Comparison of ENCODE assay signal across 8 cellular contexts in genomic region chr3:133930341-133930933, GRCh38. TPM values are rescaled to one million over a fixed set of nuclear protein-coding genes. Genes with fewer than 3 reads are reported as not detected.
A peak's percentile ranks its signal among the peaks of the same experiment; 100 is the strongest.
DNase-seq lines count a peak whose midpoint lies in the region; FAIRE-seq and TF ChIP-seq lines count a peak whose summit lies in the region.

No MANE protein-coding gene starts in this region.

- CTCF ChIA-PET in Calu3 (lab: Charles Lee): interaction anchor here (0.8 to 1.1 kb wide), 6 partner anchors 14 to 282 kb away, joined by 3 to 20 read pairs (median 3); no protein-coding TSS in a partner anchor
- CTCF ChIA-PET in OCI-LY7 (lab: Charles Lee; ENCODE audit: unreplicated experiment): no interaction called here

- H3K4me1 ChIP-seq in OCI-LY7 (ENCODE audit: insufficient read depth, low read length, poor library complexity, severe bottlenecking): no peaks in the 10 kb centered on the region

- no peaks in the 10 kb centered on the region for H3K4me1 Mint-ChIP-seq in Calu3 (ENCODE audit: low read depth, unreplicated experiment)
- peaks cover 6% of the 10 kb centered on the region for H3K4me1 Mint-ChIP-seq in nephron

- BruUV-seq in Calu3 (replicated peaks; lab: Mats Ljungman, UMichigan): no TSS peak
- BruUV-seq in OCI-LY7 (replicated peaks; lab: Mats Ljungman, UMichigan): no TSS peak

- no peaks in the 10 kb centered on the region for H3K9me3 Mint-ChIP-seq in Calu3 (ENCODE audit: low read depth, unreplicated experiment)
- H3K9me3 Mint-ChIP-seq in nephron: no peaks in the 10 kb centered on the region

- no peak overlapping the region for H3K4me2 ChIP-seq in OCI-LY7 (ENCODE audit: low read length)

- POLR2A ChIA-PET in OCI-LY7 (lab: Charles Lee): no interaction called here

- FAIRE-seq in HTR-8/SVneo (lab: Jason Lieb, UNC): no peak

- H3K27ac Mint-ChIP-seq in Calu3 (ENCODE audit: unreplicated experiment): no peak overlapping the region
- H3K27ac Mint-ChIP-seq in nephron: peak overlapping the region in 2 of 3 experiments; percentile 22 to 59

- peaks cover 99% of the 10 kb centered on the region for H3K27me3 Mint-ChIP-seq in Calu3 (ENCODE audit: unreplicated experiment)
- H3K27me3 Mint-ChIP-seq in nephron (ENCODE audit: low read depth): peaks cover 24% of the 10 kb centered on the region

- no peaks in the 10 kb centered on the region for H3K79me2 ChIP-seq in OCI-LY7 (ENCODE audit: insufficient read depth, low read depth, low read length)

- H3K27ac ChIP-seq in OCI-LY7 (ENCODE audit: low read depth, low read length, poor library complexity, severe bottlenecking) (no peak overlapping the region), dorsolateral prefrontal cortex (no peak overlapping the region)

- no peaks in the 10 kb centered on the region for H4K20me1 ChIP-seq in OCI-LY7 (ENCODE audit: insufficient read depth, low read length)

- H3K9me3 ChIP-seq in OCI-LY7 (ENCODE audit: low read length): no peaks in the 10 kb centered on the region

- peak; percentile 62 for DNase-seq in Calu3
- peak; percentile 62 for DNase-seq in HTR-8/SVneo (ENCODE audit: insufficient read length, low spot score)
- peak; percentile 33 for DNase-seq in OCI-LY7 (ENCODE audit: low spot score)
- peak in 2 of 10 donors; percentile 30 to 52 for DNase-seq in dorsolateral prefrontal cortex
- DNase-seq in NCI-H1048 (lab: John Stamatoyannopoulos, UW): no peak
- DNase-seq in GM19238 (ENCODE audit: insufficient read length, low spot score): no peak
- no peak for DNase-seq in stimulated activated naive CD4-positive, alpha-beta T cell (lab: John Stamatoyannopoulos, UW)

- peaks cover 4% of the 10 kb centered on the region for H3K36me3 Mint-ChIP-seq in Calu3 (ENCODE audit: insufficient read depth, unreplicated experiment)
- H3K36me3 Mint-ChIP-seq in nephron (ENCODE audit: low read depth): peaks cover 7% of the 10 kb centered on the region

- H3K27me3 ChIP-seq in dorsolateral prefrontal cortex: no peaks in the 10 kb centered on the region

- intact Hi-C loops in Calu3 (cut with micrococcal nuclease; ENCODE audit: unreplicated experiment) (loop anchor here (1.0 to 5.0 kb wide), 7 partner anchors 34 to 367 kb away; no protein-coding TSS in a partner anchor), OCI-LY7 (cut with micrococcal nuclease; ENCODE audit: unreplicated experiment) (loop anchor here (10.0 kb wide), 1 partner anchor 284 kb away; no protein-coding TSS in a partner anchor), dorsolateral prefrontal cortex (cut with DNase I) (no loop called here)

- H2AFZ ChIP-seq in OCI-LY7 (ENCODE audit: low read length): no peak overlapping the region

- H3K36me3 ChIP-seq in OCI-LY7 (ENCODE audit: insufficient read depth, low read length): no peaks in the 10 kb centered on the region

- no peaks in the 10 kb centered on the region for H3K9me2 ChIP-seq in OCI-LY7 (ENCODE audit: insufficient read depth, low read length)

- H3K4me3 ChIP-seq in OCI-LY7 (ENCODE audit: low read depth, low read length, poor library complexity, severe bottlenecking) (no peak overlapping the region), dorsolateral prefrontal cortex (no peak overlapping the region)

- TF ChIP-seq CTCF in Calu3 (IDR thresholded peaks at IDR 0.05; ENCODE audit: unreplicated experiment): peak; percentile 89
- peak; percentile 76 for TF ChIP-seq CTCF in OCI-LY7 (conservative IDR thresholded peaks at IDR 0.05; ENCODE audit: low read length)
- peak; percentile 31 to 78 (median 62) for TF ChIP-seq CTCF in dorsolateral prefrontal cortex (IDR thresholded peaks at IDR 0.05 in 54 of 56, conservative IDR thresholded peaks at IDR 0.05 in 2 of 56; ENCODE audit: low read depth in 1 of 56, partially characterized antibody in 56 of 56)
- peak; percentile 66 to 80 (median 73) for TF ChIP-seq CTCF in nephron (IDR thresholded peaks at IDR 0.05; ENCODE audit: unreplicated experiment in 3 of 3)

- no peak overlapping the region for H3K4me3 Mint-ChIP-seq in Calu3 (ENCODE audit: low read depth, unreplicated experiment)
- peak overlapping the region; percentile 41 to 63 (median 54) for H3K4me3 Mint-ChIP-seq in nephron

RNA-seq across cellular contexts. Expression of gene RAB6B, which starts 34.8 kb away (rescaled TPM):
- total RNA-seq in Calu3 (2022): 0.85 and 4.7 TPM in 2 replicates
- not detected in 2 replicates for total RNA-seq in OCI-LY7 (2014; rRNA removed; shearing (Covaris generic))
- not detected in 2 replicates for total RNA-seq in OCI-LY7 (2022)
- 100 to 1,000 TPM; 119 to 563 (median 431) TPM for total RNA-seq in dorsolateral prefrontal cortex

Comparison
In these comparisons a context has a peak if more than half of its experiments do, and no peak if none do; other contexts are left out.
1. DNase-seq: peak in Calu3 (single experiment), HTR-8/SVneo (single experiment) and OCI-LY7 (single experiment); none in NCI-H1048 (single experiment), GM19238 (single experiment) and stimulated activated naive CD4-positive, alpha-beta T cell (0 of 6).
2. RNA of gene RAB6B, which starts 34.8 kb away (total RNA-seq): 119 to 563 TPM in dorsolateral prefrontal cortex; 0.85 to 4.7 TPM in Calu3 and not detected in OCI-LY7; every median in the first group is over 10 times any median in the second.
3. intact Hi-C loops: an anchor here in Calu3 (1.0 to 5.0 kb wide) and OCI-LY7 (10.0 kb wide); none called in dorsolateral prefrontal cortex.
4. Peak in every context shown above with its lines, with median percentiles within 50 percentile points of each other: CTCF ChIP-seq.